In genomic region chr17:19977360-19978205, GRCh38 we compare ENCODE assay signal across 1 cellular context.
TF ChIP-seq lines count a peak whose summit lies in the region.

Gene AKAP10, minus strand, starts transcription at chr17:19977828. Its CDS starts 149 bp downstream, at chr17:19977679.

TF ChIP-seq in HepG2, 621 proteins besides CTCF, POLR2A, EP300 and RAD21 (continued from another document and continues in another):
- TF ChIP-seq ZBED4 (CRISPR knock-in tag; IDR thresholded peaks at IDR 0.05; ENCODE audit: borderline replicate concordance) (no peak), MTF1 (CRISPR knock-in tag; IDR thresholded peaks at IDR 0.05) (no peak), NCOA1 (CRISPR knock-in tag; IDR thresholded peaks at IDR 0.05) (peak; percentile 76), ZBTB20 (CRISPR knock-in tag; IDR thresholded peaks at IDR 0.05; ENCODE audit: borderline replicate concordance, low read depth) (peak; percentile 86; the same call in 1 of the 2 replicates), ZNF850 (CRISPR knock-in tag; conservative IDR thresholded peaks at IDR 0.05) (no peak), CBFB (CRISPR knock-in tag; IDR thresholded peaks at IDR 0.05) (peak; percentile 53), GATAD1 (CRISPR knock-in tag; IDR thresholded peaks at IDR 0.05) (peak; percentile 84), NFAT5 (CRISPR knock-in tag; IDR thresholded peaks at IDR 0.05) (peak; percentile 79), ZNF777 (CRISPR knock-in tag; IDR thresholded peaks at IDR 0.05) (peak; percentile 69), LBX2 (CRISPR knock-in tag; IDR thresholded peaks at IDR 0.05; ENCODE audit: borderline replicate concordance) (peak; percentile 72; the same call in 1 of the 2 replicates), CREM (IDR thresholded peaks at IDR 0.05) (no peak), CREM (CRISPR knock-in tag; IDR thresholded peaks at IDR 0.05) (no peak), ZNF382 (CRISPR knock-in tag; IDR thresholded peaks at IDR 0.05; ENCODE audit: borderline replicate concordance) (no peak), ZNF782 (CRISPR knock-in tag; IDR thresholded peaks at IDR 0.05; ENCODE audit: borderline replicate concordance) (peak; percentile 97), KDM6A (CRISPR knock-in tag; IDR thresholded peaks at IDR 0.05; ENCODE audit: low read depth) (no peak), SMARCC2 (IDR thresholded peaks at IDR 0.05) (no peak), BORCS8-MEF2B (CRISPR knock-in tag; IDR thresholded peaks at IDR 0.05) (peak; percentile 92), GTF2F1 (IDR thresholded peaks at IDR 0.05; ENCODE audit: low read length) (no peak), PHF8 (CRISPR knock-in tag; IDR thresholded peaks at IDR 0.05) (peak; percentile 89), ZNF331 (CRISPR knock-in tag; IDR thresholded peaks at IDR 0.05) (peak; percentile 25; the same call in 1 of the 2 replicates), ZNF557 (CRISPR knock-in tag; IDR thresholded peaks at IDR 0.05) (peak; percentile 94), ZNF256 (CRISPR knock-in tag; conservative IDR thresholded peaks at IDR 0.05) (peak; percentile 86; the same call in 1 of the 2 replicates), KLF9 (CRISPR knock-in tag; IDR thresholded peaks at IDR 0.05; ENCODE audit: low read depth) (no peak), CEBPG (CRISPR knock-in tag; IDR thresholded peaks at IDR 0.05) (peak; percentile 21; the same call in 1 of the 2 replicates), MNT (IDR thresholded peaks at IDR 0.05) (peak; percentile 47), TSC22D2 (CRISPR knock-in tag; IDR thresholded peaks at IDR 0.05; ENCODE audit: borderline replicate concordance) (no peak), ZNF292 (CRISPR knock-in tag; IDR thresholded peaks at IDR 0.05; ENCODE audit: borderline replicate concordance, low read depth) (peak; percentile 33; the same call in 1 of the 2 replicates), ATF2 (CRISPR knock-in tag; IDR thresholded peaks at IDR 0.05) (0 out of 2 replicates have a peak, but pooled peaks have one; percentile 36), DMAP1 (CRISPR knock-in tag; IDR thresholded peaks at IDR 0.05) (peak; percentile 90), MYC (CRISPR knock-in tag; IDR thresholded peaks at IDR 0.05; ENCODE audit: borderline replicate concordance) (peak; percentile 94), CERS6 (CRISPR knock-in tag; IDR thresholded peaks at IDR 0.05) (0 out of 2 replicates have a peak, but pooled peaks have one; percentile 59), GATA4 (IDR thresholded peaks at IDR 0.05; ENCODE audit: borderline replicate concordance, low read depth) (no peak), ZNF749 (CRISPR knock-in tag; IDR thresholded peaks at IDR 0.05; ENCODE audit: borderline replicate concordance) (peak; percentile 77; the same call in 1 of the 2 replicates), ZNF354B (CRISPR knock-in tag; IDR thresholded peaks at IDR 0.05) (no peak), ZBTB43 (CRISPR knock-in tag; conservative IDR thresholded peaks at IDR 0.05) (peak; percentile 91), ZNF230 (CRISPR knock-in tag; IDR thresholded peaks at IDR 0.05) (peak; percentile 91), NR2F2 (IDR thresholded peaks at IDR 0.05; ENCODE audit: borderline replicate concordance, low read depth) (no peak), MYNN (CRISPR knock-in tag; IDR thresholded peaks at IDR 0.05; ENCODE audit: low read depth) (0 out of 2 replicates have a peak, but pooled peaks have one; percentile 75), TRIM24 (CRISPR knock-in tag; IDR thresholded peaks at IDR 0.05) (no peak), ZFYVE20 (CRISPR knock-in tag; IDR thresholded peaks at IDR 0.05; ENCODE audit: borderline replicate concordance, low read depth) (no peak)
- TF ChIP-seq, protein P1, sequence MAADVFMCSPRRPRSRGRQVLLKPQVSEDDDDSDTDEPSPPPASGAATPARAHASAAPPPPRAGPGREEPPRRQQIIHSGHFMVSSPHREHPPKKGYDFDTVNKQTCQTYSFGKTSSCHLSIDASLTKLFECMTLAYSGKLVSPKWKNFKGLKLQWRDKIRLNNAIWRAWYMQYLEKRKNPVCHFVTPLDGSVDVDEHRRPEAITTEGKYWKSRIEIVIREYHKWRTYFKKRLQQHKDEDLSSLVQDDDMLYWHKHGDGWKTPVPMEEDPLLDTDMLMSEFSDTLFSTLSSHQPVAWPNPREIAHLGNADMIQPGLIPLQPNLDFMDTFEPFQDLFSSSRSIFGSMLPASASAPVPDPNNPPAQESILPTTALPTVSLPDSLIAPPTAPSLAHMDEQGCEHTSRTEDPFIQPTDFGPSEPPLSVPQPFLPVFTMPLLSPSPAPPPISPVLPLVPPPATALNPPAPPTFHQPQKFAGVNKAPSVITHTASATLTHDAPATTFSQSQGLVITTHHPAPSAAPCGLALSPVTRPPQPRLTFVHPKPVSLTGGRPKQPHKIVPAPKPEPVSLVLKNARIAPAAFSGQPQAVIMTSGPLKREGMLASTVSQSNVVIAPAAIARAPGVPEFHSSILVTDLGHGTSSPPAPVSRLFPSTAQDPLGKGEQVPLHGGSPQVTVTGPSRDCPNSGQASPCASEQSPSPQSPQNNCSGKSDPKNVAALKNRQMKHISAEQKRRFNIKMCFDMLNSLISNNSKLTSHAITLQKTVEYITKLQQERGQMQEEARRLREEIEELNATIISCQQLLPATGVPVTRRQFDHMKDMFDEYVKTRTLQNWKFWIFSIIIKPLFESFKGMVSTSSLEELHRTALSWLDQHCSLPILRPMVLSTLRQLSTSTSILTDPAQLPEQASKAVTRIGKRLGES (CRISPR knock-in tag; IDR thresholded peaks at IDR 0.05; ENCODE audit: borderline replicate concordance) = peak; percentile 97
- TF ChIP-seq, protein P2, sequence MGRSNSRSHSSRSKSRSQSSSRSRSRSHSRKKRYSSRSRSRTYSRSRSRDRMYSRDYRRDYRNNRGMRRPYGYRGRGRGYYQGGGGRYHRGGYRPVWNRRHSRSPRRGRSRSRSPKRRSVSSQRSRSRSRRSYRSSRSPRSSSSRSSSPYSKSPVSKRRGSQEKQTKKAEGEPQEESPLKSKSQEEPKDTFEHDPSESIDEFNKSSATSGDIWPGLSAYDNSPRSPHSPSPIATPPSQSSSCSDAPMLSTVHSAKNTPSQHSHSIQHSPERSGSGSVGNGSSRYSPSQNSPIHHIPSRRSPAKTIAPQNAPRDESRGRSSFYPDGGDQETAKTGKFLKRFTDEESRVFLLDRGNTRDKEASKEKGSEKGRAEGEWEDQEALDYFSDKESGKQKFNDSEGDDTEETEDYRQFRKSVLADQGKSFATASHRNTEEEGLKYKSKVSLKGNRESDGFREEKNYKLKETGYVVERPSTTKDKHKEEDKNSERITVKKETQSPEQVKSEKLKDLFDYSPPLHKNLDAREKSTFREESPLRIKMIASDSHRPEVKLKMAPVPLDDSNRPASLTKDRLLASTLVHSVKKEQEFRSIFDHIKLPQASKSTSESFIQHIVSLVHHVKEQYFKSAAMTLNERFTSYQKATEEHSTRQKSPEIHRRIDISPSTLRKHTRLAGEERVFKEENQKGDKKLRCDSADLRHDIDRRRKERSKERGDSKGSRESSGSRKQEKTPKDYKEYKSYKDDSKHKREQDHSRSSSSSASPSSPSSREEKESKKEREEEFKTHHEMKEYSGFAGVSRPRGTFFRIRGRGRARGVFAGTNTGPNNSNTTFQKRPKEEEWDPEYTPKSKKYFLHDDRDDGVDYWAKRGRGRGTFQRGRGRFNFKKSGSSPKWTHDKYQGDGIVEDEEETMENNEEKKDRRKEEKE (IDR thresholded peaks at IDR 0.05) = no peak
